ENCODE assay signal across 1 cellular context in genomic region chr1:7136166-7136953, GRCh38.
TF ChIP-seq lines count a peak whose summit lies in the region.

No MANE protein-coding gene starts in this region.

TF ChIP-seq in IMR-90, 13 proteins besides CTCF, POLR2A, EP300 and RAD21 (continued from another document):
- TF ChIP-seq ELK1 (IDR thresholded peaks at IDR 0.05; ENCODE audit: borderline replicate concordance, low read depth, low read length), result no peak
- TF ChIP-seq FOS (IDR thresholded peaks at IDR 0.05; ENCODE audit: low read depth, low read length), result no peak
- no peak for TF ChIP-seq NFE2L2 (IDR thresholded peaks at IDR 0.05; ENCODE audit: low read depth, low read length)
- TF ChIP-seq USF2 (IDR thresholded peaks at IDR 0.05; ENCODE audit: low read depth, low read length), result no peak
- TF ChIP-seq RCOR1 (IDR thresholded peaks at IDR 0.05; ENCODE audit: insufficient replicate concordance, low read length), result no peak
- TF ChIP-seq BHLHE40 (IDR thresholded peaks at IDR 0.05; ENCODE audit: low read depth, low read length), result no peak
